In the genomic region with DNA sequence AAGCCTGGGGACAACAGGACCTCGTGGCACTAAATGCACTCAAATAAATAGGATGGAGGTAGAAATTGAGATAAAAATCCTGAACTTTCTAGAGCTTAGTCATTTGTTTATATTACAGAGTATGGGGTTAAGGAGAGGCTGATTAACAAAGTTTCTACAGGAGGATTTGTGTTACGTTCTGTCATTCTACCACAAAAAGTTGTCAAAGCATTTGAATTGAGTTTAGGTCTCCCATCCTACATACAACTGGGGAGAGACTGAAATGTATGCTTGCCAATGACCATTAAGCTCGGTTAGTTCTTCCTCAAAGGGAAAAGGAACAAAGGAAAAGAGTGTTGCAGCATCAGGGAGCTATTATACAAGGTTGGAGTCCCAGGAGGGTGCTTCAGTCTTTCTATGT, we compare ENCODE assay signal across 26 cellular contexts.
A peak's percentile ranks its signal among the peaks of the same experiment; 100 is the strongest.
DNase-seq lines count a peak whose midpoint lies in the region; ATAC-seq, FAIRE-seq and TF ChIP-seq lines count a peak whose summit lies in the region.
"Had no signal": no experiment of that assay in that cellular context is flagged by ENCODE, and none has a peak within 500 bp of the region (broad histone marks: within the 10 kb centered on the region; RNA-seq: fewer than 3 reads in every experiment).

No MANE protein-coding gene starts in this region.

- H3K4me1 ChIP-seq in A549: peaks cover 60% of the 10 kb centered on the region
- H3K4me1 ChIP-seq in adipocyte (ENCODE audit: control insufficient read depth, insufficient read depth, low read length): peaks cover 63% of the 10 kb centered on the region

- no peaks in the 10 kb centered on the region for H3K36me3 ChIP-seq in adipocyte (ENCODE audit: control insufficient read depth, insufficient read depth, low read length, severe bottlenecking)
- H3K36me3 ChIP-seq: stomach, upper lobe of left lung had no signal

- POLR2A ChIA-PET in A549 (lab: Yijun Ruan, JAX): no interaction called here

- FAIRE-seq in A549 (lab: Jason Lieb, UNC): no peak
- FAIRE-seq: K562 had no signal

- H3K4me3 ChIP-seq in A549: no peak overlapping the region
- H3K4me3 ChIP-seq in adipocyte (ENCODE audit: low read length): no peak overlapping the region
- H3K4me3 ChIP-seq in fibroblast of villous mesenchyme (ENCODE audit: low read depth, low read length): no peak overlapping the region
- H3K4me3 ChIP-seq: K562, stomach, upper lobe of left lung had no signal

- TF ChIP-seq RAD21 in A549 (conservative IDR thresholded peaks at IDR 0.05 in 1 of 2, IDR thresholded peaks at IDR 0.05 in 1 of 2): no peak

- no peaks in the 10 kb centered on the region for H3K9me3 ChIP-seq in A549
- no peaks in the 10 kb centered on the region for H3K9me3 ChIP-seq in adipocyte (ENCODE audit: control insufficient read depth, low read length)
- H3K9me3 ChIP-seq: stomach, upper lobe of left lung had no signal

- no peak for ATAC-seq in A549
- ATAC-seq in HG03095 (IDR thresholded peaks at IDR 0.05; ENCODE audit: unreplicated experiment): no peak
- ATAC-seq: activated CD8-positive, alpha-beta T cell treated with anti-CD3 and anti-CD28 coated beads for 36 hours; foreskin keratinocyte; K562; natural killer cell had no signal

- H3K27me3 ChIP-seq in adipocyte (replicated peaks; ENCODE audit: control insufficient read depth, insufficient read depth, low read length): no peaks in the 10 kb centered on the region
- H3K27me3 ChIP-seq: foreskin keratinocyte, stomach, upper lobe of left lung had no signal

- no peak for TF ChIP-seq CTCF in A549 (IDR thresholded peaks at IDR 0.05)
- TF ChIP-seq CTCF in HFFc6 (IDR thresholded peaks at IDR 0.05): no peak
- TF ChIP-seq CTCF in fibroblast of villous mesenchyme (IDR thresholded peaks at IDR 0.05; ENCODE audit: insufficient read depth, low read depth, low read length): no peak
- no peak for TF ChIP-seq CTCF in glutamatergic neuron (IDR thresholded peaks at IDR 0.05; ENCODE audit: partially characterized antibody, unreplicated experiment)

- no peak for TF ChIP-seq EP300 in A549 (IDR thresholded peaks at IDR 0.05)

- no peak for TF ChIP-seq POLR2A in A549 (IDR thresholded peaks at IDR 0.05; ENCODE audit: low read length)

- DNase-seq in A549 (ENCODE audit: low read depth in 1 of 2, low spot score in 1 of 2) (no peak), HFFc6 (peak; percentile 24), adipocyte (ENCODE audit: low read depth) (peak; percentile 39), fibroblast of villous mesenchyme (ENCODE audit: low read depth) (peak; percentile 25), NCI-H526 treated with DMSO at 0.1 percent for 48 hours (lab: John Stamatoyannopoulos, UW) (no peak), glutamatergic neuron (no peak), germinal center (ENCODE audit: low spot score) (no peak)
- DNase-seq: activated CD8-positive, alpha-beta T cell treated with anti-CD3 and anti-CD28 coated beads for 36 hours; activated naive CD4-positive, alpha-beta T cell treated with Interleukin-2 at 50 U/mL for 16 hours; activated T-cell treated with anti-CD3 and anti-CD28 coated beads, Interleukin-2, amount 50 U/mL, for 1 hour; aorta; C1 segment of cervical spinal cord; DMS 273 treated with DMSO at 0.1 percent for 48 hours; foreskin keratinocyte; kidney glomerular epithelial cell; mesendoderm; natural killer cell; NCI-H1105; NCI-H2081; NCI-H510A treated with DMSO at 0.1 percent for 48 hours; posterior cingulate gyrus; stomach; upper lobe of left lung had no signal

- 29% methylated on average over 3 of the region's 3 CpGs for WGBS in A549 (ENCODE audit: missing lambda C conversion rate)

- H3K27me3 Mint-ChIP-seq in HFFc6 (ENCODE audit: insufficient read depth) (no peaks in the 10 kb centered on the region), glutamatergic neuron (ENCODE audit: unreplicated experiment) (peaks cover 4% of the 10 kb centered on the region)
- H3K27me3 Mint-ChIP-seq: activated CD8-positive, alpha-beta T cell treated with anti-CD3 and anti-CD28 coated beads for 36 hours had no signal

- peak overlapping the region; percentile 68 for H3K4me2 ChIP-seq in A549

- H3K4me3 Mint-ChIP-seq in HFFc6 (peak overlapping the region; percentile 7; the same call in 1 of the 2 replicates), glutamatergic neuron (ENCODE audit: unreplicated experiment) (no peak overlapping the region)
- H3K4me3 Mint-ChIP-seq: activated CD8-positive, alpha-beta T cell treated with anti-CD3 and anti-CD28 coated beads for 36 hours; natural killer cell had no signal

- CTCF ChIA-PET in A549 (lab: Yijun Ruan, JAX): interaction anchor here (1.1 to 1.9 kb wide), 2 partner anchors 199 to 597 kb away, joined by 3 to 5 read pairs; no protein-coding TSS in a partner anchor

- peak overlapping the region; percentile 32; the same call in 1 of the 2 replicates for H3K27ac Mint-ChIP-seq in HFFc6
- no peak overlapping the region for H3K27ac Mint-ChIP-seq in glutamatergic neuron (ENCODE audit: unreplicated experiment)
- H3K27ac Mint-ChIP-seq: activated CD8-positive, alpha-beta T cell treated with anti-CD3 and anti-CD28 coated beads for 36 hours; natural killer cell had no signal

- H3K9me3 Mint-ChIP-seq in HFFc6 (no peaks in the 10 kb centered on the region), glutamatergic neuron (ENCODE audit: unreplicated experiment) (no peaks in the 10 kb centered on the region)
- H3K9me3 Mint-ChIP-seq: activated CD8-positive, alpha-beta T cell treated with anti-CD3 and anti-CD28 coated beads for 36 hours had no signal

- H3K4me1 Mint-ChIP-seq in HFFc6 (ENCODE audit: low read depth) (peaks cover 82% of the 10 kb centered on the region), glutamatergic neuron (ENCODE audit: low read depth, unreplicated experiment) (no peaks in the 10 kb centered on the region)
- H3K4me1 Mint-ChIP-seq: natural killer cell had no signal

- H3K36me3 Mint-ChIP-seq in HFFc6 (ENCODE audit: low read depth): no peaks in the 10 kb centered on the region
- no peaks in the 10 kb centered on the region for H3K36me3 Mint-ChIP-seq in glutamatergic neuron (ENCODE audit: unreplicated experiment)
- H3K36me3 Mint-ChIP-seq: natural killer cell had no signal

- H3K27ac ChIP-seq in A549: peak overlapping the region; percentile 74 to 88
- H3K27ac ChIP-seq: foreskin keratinocyte, stomach, upper lobe of left lung, VCaP had no signal

- no peak overlapping the region for H3K9ac ChIP-seq in adipocyte (ENCODE audit: low read length)

TF ChIP-seq in A549, 52 proteins besides CTCF, POLR2A, EP300 and RAD21:
- no peak for TF ChIP-seq RARB (CRISPR knock-in tag; IDR thresholded peaks at IDR 0.05)
- TF ChIP-seq FOXS1 (CRISPR knock-in tag; IDR thresholded peaks at IDR 0.05): no peak
- TF ChIP-seq RCOR1 (IDR thresholded peaks at IDR 0.05; ENCODE audit: low read depth, low read length): no peak
- no peak for TF ChIP-seq ZFP36 (IDR thresholded peaks at IDR 0.05; ENCODE audit: borderline replicate concordance, partially characterized antibody)
- no peak for TF ChIP-seq NPAS2 (CRISPR knock-in tag; IDR thresholded peaks at IDR 0.05; ENCODE audit: borderline replicate concordance)
- no peak for TF ChIP-seq CBX2 (IDR thresholded peaks at IDR 0.05; ENCODE audit: borderline replicate concordance, low read depth)
- TF ChIP-seq SMC3 (IDR thresholded peaks at IDR 0.05): no peak

Comparison
In these comparisons a context has a peak if more than half of its experiments do, and no peak if none do; other contexts are left out.
1. DNase-seq: peak in HFFc6 (single experiment), adipocyte (single experiment) and fibroblast of villous mesenchyme (single experiment); none in A549 (0 of 2), NCI-H526 treated with DMSO at 0.1 percent for 48 hours (single experiment), glutamatergic neuron (single experiment) and germinal center (single experiment).